Comparison of ENCODE assay signal across 17 cellular contexts in genomic region chr18:49168281-49168680, GRCh38.
DNase-seq lines count a peak whose midpoint lies in the region; ATAC-seq and TF ChIP-seq lines count a peak whose summit lies in the region.
"Had no signal": no experiment of that assay in that cellular context is flagged by ENCODE, and none has a peak within 500 bp of the region (broad histone marks: within the 10 kb centered on the region; RNA-seq: fewer than 3 reads in every experiment).

No MANE protein-coding gene starts in this region.

- H3K79me2 ChIP-seq in OCI-LY3 (ENCODE audit: low read length) = no peaks in the 10 kb centered on the region

- ATAC-seq in GM18498 (IDR thresholded peaks at IDR 0.05; ENCODE audit: unreplicated experiment) = peak; percentile 4
- ATAC-seq in SK-N-SH treated with all-trans-retinoic acid at 6 μM for 48 hours = no peak
- ATAC-seq in left cardiac atrium = no peak
- ATAC-seq: naive thymus-derived CD8-positive, alpha-beta T cell had no signal

- no peak for TF ChIP-seq CTCF in OCI-LY3 (IDR thresholded peaks at IDR 0.05; ENCODE audit: low read depth, low read length)
- no peak for TF ChIP-seq CTCF in testis (IDR thresholded peaks at IDR 0.05)

- 47 to 54% methylated on average over 6 of the region's 6 CpGs for WGBS in testis, 2 donors

- peak; percentile 12 for DNase-seq in globus pallidus (ENCODE audit: low spot score)
- DNase-seq in testis = peak; percentile 19
- no peak for DNase-seq in NCI-H345 (lab: John Stamatoyannopoulos, UW)
- DNase-seq in left cardiac atrium = no peak
- DNase-seq: activated T-cell treated with anti-CD3 and anti-CD28 coated beads for 4 hours; GM23248; KBM-7; MV-4-11; naive thymus-derived CD8-positive, alpha-beta T cell; Right ventricle myocardium superior; spleen had no signal

- peak overlapping the region; percentile 69 for H3K4me2 ChIP-seq in OCI-LY3 (ENCODE audit: low read length)

- peaks cover 34% of the 10 kb centered on the region for H3K4me1 ChIP-seq in OCI-LY3 (ENCODE audit: low read length)
- peaks cover 15% of the 10 kb centered on the region for H3K4me1 ChIP-seq in testis
- H3K4me1 ChIP-seq: colonic mucosa, prostate gland had no signal

- peak overlapping the region; percentile 5; the same call in 1 of the 2 replicates for H3K9ac ChIP-seq in OCI-LY3 (ENCODE audit: low read length)
- H3K9ac ChIP-seq: GM23248 had no signal

- H2AFZ ChIP-seq in OCI-LY3 (ENCODE audit: low read depth, low read length) = no peak overlapping the region
- H2AFZ ChIP-seq: GM23248 had no signal

- H4K20me1 ChIP-seq in OCI-LY3 (ENCODE audit: insufficient read depth, low read length) = no peaks in the 10 kb centered on the region

- TF ChIP-seq POLR2A in testis (IDR thresholded peaks at IDR 0.05) = no peak

- H3K36me3 ChIP-seq in OCI-LY3 (replicated peaks; ENCODE audit: low read depth, low read length) (peaks cover 16% of the 10 kb centered on the region), testis (ENCODE audit: low read depth, missing control alignments) (no peaks in the 10 kb centered on the region)
- H3K36me3 ChIP-seq: ascending aorta, colonic mucosa, prostate gland had no signal

- H3K9me3 ChIP-seq in OCI-LY3 (ENCODE audit: insufficient read depth, low read length) (peaks cover 14% of the 10 kb centered on the region), testis (no peaks in the 10 kb centered on the region)
- H3K9me3 ChIP-seq: colonic mucosa, prostate gland had no signal

- no peak overlapping the region for H3K27ac ChIP-seq in OCI-LY3 (ENCODE audit: low read length)
- peak overlapping the region in 1 of 2 donors; percentile 56 for H3K27ac ChIP-seq in testis
- H3K27ac ChIP-seq: colonic mucosa, GM23248, prostate gland, spleen had no signal

- intact Hi-C loops in testis (cut with DNase I; ENCODE audit: low total_unique reads) = no loop called here
- intact Hi-C loops in left cardiac atrium (cut with DNase I) = no loop called here

- H3K27me3 ChIP-seq in OCI-LY3 (ENCODE audit: low read depth, low read length) (0 out of 2 replicates have a peak, but pooled peaks cover 6% of the 10 kb centered on the region), testis (no peaks in the 10 kb centered on the region)
- H3K27me3 ChIP-seq: ascending aorta, colonic mucosa, spleen had no signal

- H3K4me3 ChIP-seq in OCI-LY3 (ENCODE audit: low read length) = peak overlapping the region; percentile 55
- no peak overlapping the region for H3K4me3 ChIP-seq in testis
- H3K4me3 ChIP-seq: ascending aorta, colonic mucosa, GM23248, prostate gland had no signal

TF ChIP-seq in SK-N-SH treated with all-trans-retinoic acid at 6 μM for 48 hours, 23 proteins besides CTCF, POLR2A, EP300 and RAD21:
- TF ChIP-seq ARNTL (CRISPR knock-in tag; IDR thresholded peaks at IDR 0.05; ENCODE audit: borderline replicate concordance, low read depth) = no peak
- TF ChIP-seq ESRRG (CRISPR knock-in tag; IDR thresholded peaks at IDR 0.05) = no peak
- TF ChIP-seq CSRNP3 (CRISPR knock-in tag; IDR thresholded peaks at IDR 0.05) = no peak
- no peak for TF ChIP-seq TCF4 (CRISPR knock-in tag; IDR thresholded peaks at IDR 0.05; ENCODE audit: borderline replicate concordance)
- TF ChIP-seq, protein P1, sequence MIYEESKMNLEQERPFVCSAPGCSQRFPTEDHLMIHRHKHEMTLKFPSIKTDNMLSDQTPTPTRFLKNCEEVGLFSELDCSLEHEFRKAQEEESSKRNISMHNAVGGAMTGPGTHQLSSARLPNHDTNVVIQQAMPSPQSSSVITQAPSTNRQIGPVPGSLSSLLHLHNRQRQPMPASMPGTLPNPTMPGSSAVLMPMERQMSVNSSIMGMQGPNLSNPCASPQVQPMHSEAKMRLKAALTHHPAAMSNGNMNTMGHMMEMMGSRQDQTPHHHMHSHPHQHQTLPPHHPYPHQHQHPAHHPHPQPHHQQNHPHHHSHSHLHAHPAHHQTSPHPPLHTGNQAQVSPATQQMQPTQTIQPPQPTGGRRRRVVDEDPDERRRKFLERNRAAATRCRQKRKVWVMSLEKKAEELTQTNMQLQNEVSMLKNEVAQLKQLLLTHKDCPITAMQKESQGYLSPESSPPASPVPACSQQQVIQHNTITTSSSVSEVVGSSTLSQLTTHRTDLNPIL (CRISPR knock-in tag; IDR thresholded peaks at IDR 0.05; ENCODE audit: low read depth) = no peak
- TF ChIP-seq CSDC2 (CRISPR knock-in tag; IDR thresholded peaks at IDR 0.05) = no peak
- TF ChIP-seq, protein P2, sequence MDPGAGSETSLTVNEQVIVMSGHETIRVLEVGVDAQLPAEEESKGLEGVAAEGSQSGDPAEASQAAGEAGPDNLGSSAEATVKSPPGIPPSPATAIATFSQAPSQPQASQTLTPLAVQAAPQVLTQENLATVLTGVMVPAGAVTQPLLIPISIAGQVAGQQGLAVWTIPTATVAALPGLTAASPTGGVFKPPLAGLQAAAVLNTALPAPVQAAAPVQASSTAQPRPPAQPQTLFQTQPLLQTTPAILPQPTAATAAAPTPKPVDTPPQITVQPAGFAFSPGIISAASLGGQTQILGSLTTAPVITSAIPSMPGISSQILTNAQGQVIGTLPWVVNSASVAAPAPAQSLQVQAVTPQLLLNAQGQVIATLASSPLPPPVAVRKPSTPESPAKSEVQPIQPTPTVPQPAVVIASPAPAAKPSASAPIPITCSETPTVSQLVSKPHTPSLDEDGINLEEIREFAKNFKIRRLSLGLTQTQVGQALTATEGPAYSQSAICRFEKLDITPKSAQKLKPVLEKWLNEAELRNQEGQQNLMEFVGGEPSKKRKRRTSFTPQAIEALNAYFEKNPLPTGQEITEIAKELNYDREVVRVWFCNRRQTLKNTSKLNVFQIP (CRISPR knock-in tag; IDR thresholded peaks at IDR 0.05; ENCODE audit: borderline replicate concordance, low read depth) = no peak
- TF ChIP-seq SNAI2 (CRISPR knock-in tag; IDR thresholded peaks at IDR 0.05) = no peak
- no peak for TF ChIP-seq BACH2 (CRISPR knock-in tag; IDR thresholded peaks at IDR 0.05; ENCODE audit: borderline replicate concordance)
- TF ChIP-seq, protein P3, sequence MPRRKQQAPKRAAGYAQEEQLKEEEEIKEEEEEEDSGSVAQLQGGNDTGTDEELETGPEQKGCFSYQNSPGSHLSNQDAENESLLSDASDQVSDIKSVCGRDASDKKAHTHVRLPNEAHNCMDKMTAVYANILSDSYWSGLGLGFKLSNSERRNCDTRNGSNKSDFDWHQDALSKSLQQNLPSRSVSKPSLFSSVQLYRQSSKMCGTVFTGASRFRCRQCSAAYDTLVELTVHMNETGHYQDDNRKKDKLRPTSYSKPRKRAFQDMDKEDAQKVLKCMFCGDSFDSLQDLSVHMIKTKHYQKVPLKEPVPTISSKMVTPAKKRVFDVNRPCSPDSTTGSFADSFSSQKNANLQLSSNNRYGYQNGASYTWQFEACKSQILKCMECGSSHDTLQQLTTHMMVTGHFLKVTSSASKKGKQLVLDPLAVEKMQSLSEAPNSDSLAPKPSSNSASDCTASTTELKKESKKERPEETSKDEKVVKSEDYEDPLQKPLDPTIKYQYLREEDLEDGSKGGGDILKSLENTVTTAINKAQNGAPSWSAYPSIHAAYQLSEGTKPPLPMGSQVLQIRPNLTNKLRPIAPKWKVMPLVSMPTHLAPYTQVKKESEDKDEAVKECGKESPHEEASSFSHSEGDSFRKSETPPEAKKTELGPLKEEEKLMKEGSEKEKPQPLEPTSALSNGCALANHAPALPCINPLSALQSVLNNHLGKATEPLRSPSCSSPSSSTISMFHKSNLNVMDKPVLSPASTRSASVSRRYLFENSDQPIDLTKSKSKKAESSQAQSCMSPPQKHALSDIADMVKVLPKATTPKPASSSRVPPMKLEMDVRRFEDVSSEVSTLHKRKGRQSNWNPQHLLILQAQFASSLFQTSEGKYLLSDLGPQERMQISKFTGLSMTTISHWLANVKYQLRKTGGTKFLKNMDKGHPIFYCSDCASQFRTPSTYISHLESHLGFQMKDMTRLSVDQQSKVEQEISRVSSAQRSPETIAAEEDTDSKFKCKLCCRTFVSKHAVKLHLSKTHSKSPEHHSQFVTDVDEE (CRISPR knock-in tag; IDR thresholded peaks at IDR 0.05) = no peak
- no peak for TF ChIP-seq ZC3H10 (CRISPR knock-in tag; IDR thresholded peaks at IDR 0.05)
- no peak for TF ChIP-seq TOX (CRISPR knock-in tag; IDR thresholded peaks at IDR 0.05; ENCODE audit: borderline replicate concordance)
- no peak for TF ChIP-seq ZNF565 (CRISPR knock-in tag; conservative IDR thresholded peaks at IDR 0.05; ENCODE audit: low read depth)

Comparison
In these comparisons a context has a peak if more than half of its experiments do, and no peak if none do; other contexts are left out.
1. DNase-seq: peak in globus pallidus (single experiment) and testis (single experiment); none in NCI-H345 (single experiment) and left cardiac atrium (single experiment).